ENCODE assay signal across 17 cellular contexts in genomic region chr12:40832668-40833067, GRCh38.
"Had no signal": no experiment of that assay in that cellular context is flagged by ENCODE, and none has a peak within 500 bp of the region (broad histone marks: within the 10 kb centered on the region; RNA-seq: fewer than 3 reads in every experiment).

No MANE protein-coding gene starts in this region.

- H3K36me3 Mint-ChIP-seq: naive thymus-derived CD4-positive, alpha-beta T cell had no signal

- H3K4me1 ChIP-seq: heart right ventricle, tibial nerve had no signal

- ATAC-seq: heart right ventricle; left colon; left ventricle myocardium superior; naive thymus-derived CD4-positive, alpha-beta T cell; sciatic nerve had no signal

- H3K9me3 ChIP-seq: neutrophil, testis, tibial nerve had no signal

- H3K27me3 ChIP-seq: neutrophil, testis, tibial nerve had no signal

- FAIRE-seq: endometrium had no signal

- H3K4me3 Mint-ChIP-seq: naive thymus-derived CD4-positive, alpha-beta T cell had no signal

- H3K27ac Mint-ChIP-seq: naive thymus-derived CD4-positive, alpha-beta T cell had no signal

- DNase-seq: effector memory CD4-positive, alpha-beta T cell; heart right ventricle; hypothalamus; kidney; left colon; left ventricle myocardium superior; naive thymus-derived CD4-positive, alpha-beta T cell; posterior cingulate gyrus; stimulated activated CD4-positive, alpha-beta T cell treated with anti-CD3 and anti-CD28 coated beads, Interleukin-2, amount 100 ng/mL, for 24 hours; stimulated activated CD4-positive, alpha-beta T cell treated with anti-CD3 and anti-CD28 coated beads, Interleukin-4, amount 100 ng/mL, for 4 hours; stimulated activated naive CD4-positive, alpha-beta T cell; testis had no signal

- H3K27me3 Mint-ChIP-seq: naive thymus-derived CD4-positive, alpha-beta T cell had no signal

- H3K4me3 ChIP-seq: heart right ventricle, lung, testis, tibial nerve had no signal

- H3K27ac ChIP-seq: heart right ventricle, neutrophil, testis, tibial nerve had no signal

- H3K36me3 ChIP-seq: heart right ventricle, neutrophil, tibial nerve had no signal

- H3K4me1 Mint-ChIP-seq: naive thymus-derived CD4-positive, alpha-beta T cell had no signal
